ENCODE assay signal across 1 cellular context in genomic region chr2:195513119-195513518, GRCh38.
TF ChIP-seq lines count a peak whose summit lies in the region.

No MANE protein-coding gene starts in this region.

TF ChIP-seq in K562, 482 proteins besides CTCF, POLR2A, EP300 and RAD21 (continued from another document and continues in another):
- TF ChIP-seq FOXO4 (CRISPR knock-in tag; IDR thresholded peaks at IDR 0.05) (no peak), XRCC3 (IDR thresholded peaks at IDR 0.05) (no peak), HDAC6 (IDR thresholded peaks at IDR 0.05; ENCODE audit: low read depth, low read length) (no peak), RBM17 (IDR thresholded peaks at IDR 0.05; ENCODE audit: borderline replicate concordance, low read depth, low read length) (no peak), E2F8 (IDR thresholded peaks at IDR 0.05; ENCODE audit: low read depth, partially characterized antibody) (no peak), KLF1 (tag; IDR thresholded peaks at IDR 0.05) (no peak), THAP12 (CRISPR knock-in tag; IDR thresholded peaks at IDR 0.05) (no peak), MTA2 (IDR thresholded peaks at IDR 0.05; ENCODE audit: low read depth) (peak; percentile 87), MXI1 (IDR thresholded peaks at IDR 0.05; ENCODE audit: low read depth, low read length) (no peak), ZBTB33 (CRISPR knock-in tag; IDR thresholded peaks at IDR 0.05) (no peak), ZNF277 (CRISPR knock-in tag; IDR thresholded peaks at IDR 0.05; ENCODE audit: borderline replicate concordance) (no peak), ZNF431 (CRISPR knock-in tag; IDR thresholded peaks at IDR 0.05) (no peak), LARP7 (IDR thresholded peaks at IDR 0.05) (no peak), SP1 (CRISPR knock-in tag; IDR thresholded peaks at IDR 0.05) (no peak), ZC3H4 (CRISPR knock-in tag; IDR thresholded peaks at IDR 0.05; ENCODE audit: borderline replicate concordance) (no peak), POLR2H (tag; IDR thresholded peaks at IDR 0.05; ENCODE audit: low read depth) (no peak), TAF1 (IDR thresholded peaks at IDR 0.05; ENCODE audit: control insufficient read depth, extremely low read depth, insufficient read depth, low read length, severe bottlenecking) (no peak), ZZZ3 (IDR thresholded peaks at IDR 0.05) (no peak), POLR3G (IDR thresholded peaks at IDR 0.05; ENCODE audit: extremely low read depth, insufficient read length, insufficient replicate concordance) (no peak), ZNF445 (CRISPR knock-in tag; IDR thresholded peaks at IDR 0.05; ENCODE audit: low read depth) (no peak), ZFP36 (IDR thresholded peaks at IDR 0.05; ENCODE audit: low read depth, low read length, partially characterized antibody) (no peak), RBBP5 (IDR thresholded peaks at IDR 0.05; ENCODE audit: borderline replicate concordance, insufficient read depth, low read length, poor library complexity, severe bottlenecking) (peak; percentile 38), STAG1 (CRISPR knock-in tag; IDR thresholded peaks at IDR 0.05; ENCODE audit: borderline replicate concordance) (no peak), KLF16 (IDR thresholded peaks at IDR 0.05) (peak; percentile 88), RBM39 (optimal IDR thresholded peaks at IDR 0.05; ENCODE audit: low read depth, low read length) (no peak), ZNF79 (CRISPR knock-in tag; IDR thresholded peaks at IDR 0.05; ENCODE audit: low read depth) (no peak), RBM22 (IDR thresholded peaks at IDR 0.05; ENCODE audit: low read depth, low read length, poor library complexity, severe bottlenecking) (no peak), ARID2 (IDR thresholded peaks at IDR 0.05) (no peak), ZNF77 (CRISPR knock-in tag; IDR thresholded peaks at IDR 0.05) (no peak), GTF2A2 (tag; IDR thresholded peaks at IDR 0.05) (no peak), FOXJ3 (CRISPR knock-in tag; IDR thresholded peaks at IDR 0.05) (no peak), NKRF (IDR thresholded peaks at IDR 0.05; ENCODE audit: borderline replicate concordance) (no peak), ZNF584 (CRISPR knock-in tag; IDR thresholded peaks at IDR 0.05; ENCODE audit: low read depth) (no peak), BDP1 (IDR thresholded peaks at IDR 0.05; ENCODE audit: insufficient read depth, insufficient read length) (no peak), EP400 (IDR thresholded peaks at IDR 0.05) (peak; percentile 48; the same call in 1 of the 2 replicates), ZBTB11 (CRISPR knock-in tag; IDR thresholded peaks at IDR 0.05) (peak in 1 of 3 experiments; percentile 53; a peak in 2 of 6 replicates), E2F5 (CRISPR knock-in tag; IDR thresholded peaks at IDR 0.05) (no peak), ETS2 (tag; IDR thresholded peaks at IDR 0.05; ENCODE audit: borderline replicate concordance, poor library complexity, severe bottlenecking) (no peak), EGR1 (conservative IDR thresholded peaks at IDR 0.05) (no peak), GTF2B (IDR thresholded peaks at IDR 0.05; ENCODE audit: extremely low read depth, insufficient read length) (no peak), POLR2AphosphoS5 (IDR thresholded peaks at IDR 0.05; ENCODE audit: control insufficient read depth, insufficient read depth, low read depth, low read length) (peak; percentile 92), MTA1 (IDR thresholded peaks at IDR 0.05; ENCODE audit: borderline replicate concordance) (no peak), POLR2AphosphoS2 (IDR thresholded peaks at IDR 0.05; ENCODE audit: low read length) (no peak), FOXK1 (CRISPR knock-in tag; IDR thresholded peaks at IDR 0.05; ENCODE audit: borderline replicate concordance) (no peak), STAT6 (CRISPR knock-in tag; IDR thresholded peaks at IDR 0.05) (no peak)
